In genomic region chr15:72047020-72047419, GRCh38 we compare ENCODE assay signal across 24 cellular contexts.
DNase-seq lines count a peak whose midpoint lies in the region; ATAC-seq, FAIRE-seq and TF ChIP-seq lines count a peak whose summit lies in the region.
"Had no signal": no experiment of that assay in that cellular context is flagged by ENCODE, and none has a peak within 500 bp of the region (broad histone marks: within the 10 kb centered on the region; RNA-seq: fewer than 3 reads in every experiment).

No MANE protein-coding gene starts in this region.

- peaks cover 13% of the 10 kb centered on the region for H3K4me1 ChIP-seq in mammary epithelial cell (ENCODE audit: insufficient read depth, low read length)
- no peaks in the 10 kb centered on the region for H3K4me1 ChIP-seq in naive thymus-derived CD4-positive, alpha-beta T cell (ENCODE audit: control insufficient read depth in 2 of 2, insufficient read depth in 2 of 2, low read length in 2 of 2)
- H3K4me1 ChIP-seq: colonic mucosa had no signal

- H3K27me3 ChIP-seq in mammary epithelial cell (ENCODE audit: insufficient read depth, low read length), result no peaks in the 10 kb centered on the region
- no peaks in the 10 kb centered on the region for H3K27me3 ChIP-seq in naive thymus-derived CD4-positive, alpha-beta T cell (ENCODE audit: control insufficient read depth in 2 of 2, insufficient read depth in 2 of 2, low read length in 2 of 2)
- H3K27me3 ChIP-seq: colonic mucosa, esophagus squamous epithelium, ovary, sigmoid colon, upper lobe of right lung had no signal

- in situ Hi-C loops in mammary epithelial cell (cut with MboI; ENCODE audit: low sequenced_read_pairs in 2 of 2), result no loop called here

- no peak overlapping the region for H3K4me3 ChIP-seq in mammary epithelial cell (replicated peaks in 1 of 3; ENCODE audit: insufficient read depth in 1 of 3, low read depth in 2 of 3, low read length in 3 of 3)
- no peak overlapping the region for H3K4me3 ChIP-seq in naive thymus-derived CD4-positive, alpha-beta T cell (ENCODE audit: low read length)
- H3K4me3 ChIP-seq: colonic mucosa, esophagus squamous epithelium, ovary, sigmoid colon, upper lobe of right lung had no signal

- H3K27ac Mint-ChIP-seq in naive thymus-derived CD4-positive, alpha-beta T cell, result no peak overlapping the region
- H3K27ac Mint-ChIP-seq: naive thymus-derived CD8-positive, alpha-beta T cell had no signal

- H3K4me3 Mint-ChIP-seq in naive thymus-derived CD4-positive, alpha-beta T cell, result no peak overlapping the region
- H3K4me3 Mint-ChIP-seq: naive thymus-derived CD8-positive, alpha-beta T cell had no signal

- DNase-seq in AG08396 (ENCODE audit: low spot score) (peak; percentile 23), M059J (ENCODE audit: low read depth) (peak; percentile 22), mammary epithelial cell (peak; percentile 22), kidney glomerular epithelial cell (lab: John Stamatoyannopoulos, UW) (peak; percentile 8), SIG-M5 treated with dmso at 0.1 percent for 504 hours (lab: John Stamatoyannopoulos, UW; ENCODE audit: unreplicated experiment) (no peak), urothelium cell line (ENCODE audit: low spot score) (no peak)
- no peak for DNase-seq in naive thymus-derived CD4-positive, alpha-beta T cell
- DNase-seq: activated naive CD4-positive, alpha-beta T cell treated with Interleukin-2 at 50 U/mL for 16 hours; activated T-cell treated with anti-CD3 and anti-CD28 coated beads, Interleukin-2, amount 50 U/mL, for 1 hour; Calu3; colonic mucosa; esophagus squamous epithelium; glutamatergic neuron; left cardiac atrium; mesenchymal stem cell; naive thymus-derived CD8-positive, alpha-beta T cell; NCI-H69; ovary; sigmoid colon; T1000; upper lobe of right lung had no signal

- H3K36me3 ChIP-seq in mammary epithelial cell (ENCODE audit: insufficient read depth, low read length), result peaks cover 10% of the 10 kb centered on the region
- H3K36me3 ChIP-seq in naive thymus-derived CD4-positive, alpha-beta T cell (ENCODE audit: control insufficient read depth in 2 of 3, insufficient read depth in 3 of 3, low read length in 3 of 3), result peaks cover 0 to 8% (median 6%) of the 10 kb centered on the region in 3 experiments
- H3K36me3 ChIP-seq: colonic mucosa, ovary had no signal

- no peak for FAIRE-seq in urothelium cell line (lab: Jason Lieb, UNC)
- FAIRE-seq: H54 had no signal

- dilution Hi-C loops in mammary epithelial cell (cut with HindIII; ENCODE audit: low sequenced_read_pairs), result no loop called here

- intact Hi-C loops in mammary epithelial cell (cut with micrococcal nuclease), result no loop called here
- intact Hi-C loops in naive thymus-derived CD4-positive, alpha-beta T cell (cut with micrococcal nuclease), result no loop called here

- POLR2A ChIA-PET in naive thymus-derived CD4-positive, alpha-beta T cell (lab: Charles Lee), result no interaction called here

- no peak overlapping the region for H3K9ac ChIP-seq in mammary epithelial cell (ENCODE audit: insufficient read depth, low read length)

- H3K4me2 ChIP-seq in mammary epithelial cell (ENCODE audit: insufficient read depth, low read depth, low read length), result no peak overlapping the region

- H3K9me3 Mint-ChIP-seq in naive thymus-derived CD4-positive, alpha-beta T cell, result no peaks in the 10 kb centered on the region
- H3K9me3 Mint-ChIP-seq: naive thymus-derived CD8-positive, alpha-beta T cell had no signal

- peaks cover 0 to 48% (median 21%) of the 10 kb centered on the region in 5 donors for H3K36me3 Mint-ChIP-seq in naive thymus-derived CD4-positive, alpha-beta T cell

- H3K4me1 Mint-ChIP-seq in naive thymus-derived CD4-positive, alpha-beta T cell, result peaks cover 0 to 19% (median 11%) of the 10 kb centered on the region in 7 donors

- H3K79me2 ChIP-seq in mammary epithelial cell (ENCODE audit: insufficient read depth, low read length), result peaks cover 23% of the 10 kb centered on the region

- no peaks in the 10 kb centered on the region for H3K27me3 Mint-ChIP-seq in naive thymus-derived CD4-positive, alpha-beta T cell
- H3K27me3 Mint-ChIP-seq: naive thymus-derived CD8-positive, alpha-beta T cell had no signal

- no peak for ATAC-seq in GM21528 (IDR thresholded peaks at IDR 0.05; ENCODE audit: low FRiP score, unreplicated experiment)
- ATAC-seq in naive thymus-derived CD4-positive, alpha-beta T cell, result no peak
- ATAC-seq: naive thymus-derived CD8-positive, alpha-beta T cell; upper lobe of right lung had no signal

- TF ChIP-seq CTCF in mammary epithelial cell (conservative IDR thresholded peaks at IDR 0.05 in 1 of 2, IDR thresholded peaks at IDR 0.05 in 1 of 2; ENCODE audit: extremely low read depth in 1 of 2, insufficient read depth in 1 of 2, low read depth in 1 of 2, low read length in 2 of 2), result no peak

- no peak overlapping the region for H3K27ac ChIP-seq in mammary epithelial cell (ENCODE audit: insufficient read depth, low read depth, low read length)
- H3K27ac ChIP-seq in naive thymus-derived CD4-positive, alpha-beta T cell (ENCODE audit: low read depth, low read length), result no peak overlapping the region
- H3K27ac ChIP-seq: C4-2B, colonic mucosa, esophagus squamous epithelium, ovary, sigmoid colon, upper lobe of right lung had no signal

- no TSS peak for BruUV-seq in mammary epithelial cell (replicated peaks; lab: Mats Ljungman, UMichigan)

- no peaks in the 10 kb centered on the region for H4K20me1 ChIP-seq in mammary epithelial cell (ENCODE audit: insufficient read depth, low read length)

- no peaks in the 10 kb centered on the region for H3K9me3 ChIP-seq in mammary epithelial cell (replicated peaks; ENCODE audit: insufficient read depth, low read length)
- H3K9me3 ChIP-seq in naive thymus-derived CD4-positive, alpha-beta T cell (ENCODE audit: control insufficient read depth in 2 of 3, low read length in 3 of 3), result no peaks in the 10 kb centered on the region
- H3K9me3 ChIP-seq: colonic mucosa, esophagus squamous epithelium, ovary, sigmoid colon, upper lobe of right lung had no signal

- CTCF ChIA-PET in mammary epithelial cell (lab: Charles Lee; ENCODE audit: low non-redundant PET), result no interaction called here
- CTCF ChIA-PET in naive thymus-derived CD4-positive, alpha-beta T cell (lab: Charles Lee), result no interaction called here

- H2AFZ ChIP-seq in mammary epithelial cell (ENCODE audit: low read depth, low read length), result no peak overlapping the region

Comparison
In these comparisons a context has a peak if more than half of its experiments do, and no peak if none do; other contexts are left out.
1. DNase-seq: peak in AG08396 (single experiment), M059J (single experiment), mammary epithelial cell (single experiment) and kidney glomerular epithelial cell (single experiment); none in SIG-M5 treated with dmso at 0.1 percent for 504 hours (single experiment), naive thymus-derived CD4-positive, alpha-beta T cell (0 of 9) and urothelium cell line (single experiment).